ENCODE assay signal across 9 cellular contexts in genomic region chr1:156247460-156248322, GRCh38. TPM values are rescaled to one million over a fixed set of nuclear protein-coding genes. Genes with fewer than 3 reads are reported as not detected.
A peak's percentile ranks its signal among the peaks of the same experiment; 100 is the strongest.
DNase-seq lines count a peak whose midpoint lies in the region; ATAC-seq and TF ChIP-seq lines count a peak whose summit lies in the region.
"Had no signal": no experiment of that assay in that cellular context is flagged by ENCODE, and none has a peak within 500 bp of the region (broad histone marks: within the 10 kb centered on the region; RNA-seq: fewer than 3 reads in every experiment).

PAQR6 (minus strand) TSS chr1:156248056; CDS start chr1:156246731, 1,325 bp downstream.

- peaks cover 0 to 16% (median 11%) of the 10 kb centered on the region in 4 donors for H3K4me1 Mint-ChIP-seq in CD4-positive, CD25-positive, alpha-beta regulatory T cell
- H3K4me1 Mint-ChIP-seq in endodermal cell (peaks cover 6% of the 10 kb centered on the region), nephron progenitor cell (peaks cover 30% of the 10 kb centered on the region)

- H3K4me1 ChIP-seq in CD4-positive, CD25-positive, alpha-beta regulatory T cell (ENCODE audit: control insufficient read depth, insufficient read depth, low read length, poor library complexity, severe bottlenecking) = peaks cover 21% of the 10 kb centered on the region
- H3K4me1 ChIP-seq in endodermal cell (ENCODE audit: control insufficient read depth, insufficient read depth, low read length) = no peaks in the 10 kb centered on the region

- H3K4me3 Mint-ChIP-seq in CD4-positive, CD25-positive, alpha-beta regulatory T cell = peak within 1 kb of the TSS in 2 of 4 donors; percentile 54 to 85
- H3K4me3 Mint-ChIP-seq in endodermal cell (no peak within 1 kb of the TSS), nephron progenitor cell (no peak within 1 kb of the TSS)

- no peak for ATAC-seq in CD4-positive, CD25-positive, alpha-beta regulatory T cell (ENCODE audit: low read depth in 2 of 2)
- ATAC-seq in GM18861 (IDR thresholded peaks at IDR 0.05; ENCODE audit: unreplicated experiment) = no peak

- no peaks in the 10 kb centered on the region for H3K27me3 ChIP-seq in CD4-positive, CD25-positive, alpha-beta regulatory T cell (ENCODE audit: control insufficient read depth, insufficient read depth, low read length)
- H3K27me3 ChIP-seq in endodermal cell (ENCODE audit: control insufficient read depth, insufficient read depth, low read length, poor library complexity, severe bottlenecking) = no peaks in the 10 kb centered on the region

- H3K36me3 ChIP-seq in CD4-positive, CD25-positive, alpha-beta regulatory T cell (ENCODE audit: control insufficient read depth, insufficient read depth, low read length) = peaks cover 25% of the 10 kb centered on the region
- peaks cover 34% of the 10 kb centered on the region for H3K36me3 ChIP-seq in endodermal cell (ENCODE audit: control insufficient read depth, insufficient read depth, low read length)

- no peak within 1 kb of the TSS for H3K9ac ChIP-seq in endodermal cell (ENCODE audit: extremely low read depth, low read length, poor library complexity, severe bottlenecking)
- H3K9ac ChIP-seq: parathyroid adenoma had no signal

- H3K4me3 ChIP-seq in CD4-positive, CD25-positive, alpha-beta regulatory T cell (ENCODE audit: low read depth, low read length) = no peak within 1 kb of the TSS
- no peak within 1 kb of the TSS for H3K4me3 ChIP-seq in endodermal cell (ENCODE audit: low read length)

- peak within 1 kb of the TSS in 2 of 3 donors; percentile 43 to 76 for H3K27ac Mint-ChIP-seq in CD4-positive, CD25-positive, alpha-beta regulatory T cell
- H3K27ac Mint-ChIP-seq in endodermal cell (no peak within 1 kb of the TSS), nephron progenitor cell (peak within 1 kb of the TSS; percentile 96)

- no peak for DNase-seq in CD4-positive, CD25-positive, alpha-beta regulatory T cell
- DNase-seq in HT-29 (ENCODE audit: low spot score) = peak; percentile 88
- DNase-seq in endodermal cell = peak; percentile 66
- DNase-seq in nephron progenitor cell = no peak
- DNase-seq in SKM-1 (lab: John Stamatoyannopoulos, UW; ENCODE audit: unreplicated experiment) = no peak
- DNase-seq in activated CD4-positive, alpha-beta T cell treated with anti-CD3 and anti-CD28 coated beads, Interleukin-2, amount 50 U/mL, for 4 hours = no peak
- no peak for DNase-seq in NCI-H1092 (lab: John Stamatoyannopoulos, UW)

- H3K27me3 Mint-ChIP-seq in CD4-positive, CD25-positive, alpha-beta regulatory T cell = no peaks in the 10 kb centered on the region
- H3K27me3 Mint-ChIP-seq in endodermal cell (ENCODE audit: insufficient read depth) = peaks cover 4% of the 10 kb centered on the region
- peaks cover 3% of the 10 kb centered on the region for H3K27me3 Mint-ChIP-seq in nephron progenitor cell (ENCODE audit: low read depth, poor library complexity)

- 81 to 88% methylated on average over 10 to 16 of the region's 16 CpGs for WGBS in endodermal cell (ENCODE audit: insufficient coverage in 1 of 2, insufficient read length in 1 of 2), 2 experiments

- peaks cover 2% of the 10 kb centered on the region for H3K36me3 Mint-ChIP-seq in CD4-positive, CD25-positive, alpha-beta regulatory T cell
- H3K36me3 Mint-ChIP-seq in endodermal cell (ENCODE audit: low read depth) (peaks cover 30% of the 10 kb centered on the region), nephron progenitor cell (ENCODE audit: low read depth) (peaks cover 13% of the 10 kb centered on the region)

- no peaks in the 10 kb centered on the region for H3K9me3 Mint-ChIP-seq in CD4-positive, CD25-positive, alpha-beta regulatory T cell
- no peaks in the 10 kb centered on the region for H3K9me3 Mint-ChIP-seq in endodermal cell
- H3K9me3 Mint-ChIP-seq in nephron progenitor cell = no peaks in the 10 kb centered on the region

- no peak for TF ChIP-seq CTCF in endodermal cell (conservative IDR thresholded peaks at IDR 0.05)
- no peak for TF ChIP-seq CTCF in nephron progenitor cell (IDR thresholded peaks at IDR 0.05)

- no peaks in the 10 kb centered on the region for H3K9me3 ChIP-seq in CD4-positive, CD25-positive, alpha-beta regulatory T cell (ENCODE audit: control insufficient read depth in 2 of 2, low read length in 2 of 2)
- no peaks in the 10 kb centered on the region for H3K9me3 ChIP-seq in endodermal cell (ENCODE audit: control insufficient read depth, low read length)

- H3K27ac ChIP-seq in CD4-positive, CD25-positive, alpha-beta regulatory T cell (ENCODE audit: insufficient read depth, low read length, poor library complexity, severe bottlenecking) = no peak within 1 kb of the TSS
- peak within 1 kb of the TSS; percentile 80 for H3K27ac ChIP-seq in endodermal cell (ENCODE audit: low read depth, low read length)
- H3K27ac ChIP-seq: parathyroid adenoma had no signal

RNA-seq across cellular contexts. Expression of gene PAQR6, which starts in this region (rescaled TPM):
- 3.7 TPM for total RNA-seq in CD4-positive, CD25-positive, alpha-beta regulatory T cell
- 1 to 10 TPM in 1 of 4 donors, under 1 TPM in 3; 0.13 to 2.0 (median 0.57) TPM for polyA plus RNA-seq in CD4-positive, CD25-positive, alpha-beta regulatory T cell
- total RNA-seq in HT-29 (2014; rRNA removed; shearing (Covaris generic)) = 6.5 and 7.0 TPM in 2 replicates
- total RNA-seq in endodermal cell = 10 to 100 TPM; 12.2 to 16.4 TPM
- polyA plus RNA-seq in endodermal cell (2013, experiment 1 of 2) = 7.0 TPM
- 6.0 TPM for polyA plus RNA-seq in endodermal cell (2013, experiment 2 of 2)

Comparison
In these comparisons a context has a peak if more than half of its experiments do, and no peak if none do; other contexts are left out.
1. DNase-seq: peak in HT-29 (single experiment) and endodermal cell (single experiment); none in CD4-positive, CD25-positive, alpha-beta regulatory T cell (0 of 3), nephron progenitor cell (single experiment), SKM-1 (single experiment), activated CD4-positive, alpha-beta T cell treated with anti-CD3 and anti-CD28 coated beads, Interleukin-2, amount 50 U/mL, for 4 hours (0 of 2) and NCI-H1092 (single experiment).